Comparison of ENCODE assay signal across 8 cellular contexts in genomic region chr20:62685781-62686555, GRCh38. TPM values are rescaled to one million over a fixed set of nuclear protein-coding genes. Genes with fewer than 3 reads are reported as not detected.
A peak's percentile ranks its signal among the peaks of the same experiment; 100 is the strongest.
DNase-seq lines count a peak whose midpoint lies in the region; ATAC-seq and TF ChIP-seq lines count a peak whose summit lies in the region.

No MANE protein-coding gene starts in this region.

- no peak for ATAC-seq in activated CD8-positive, alpha-beta memory T cell treated with anti-CD3 and anti-CD28 coated beads, Interleukin-2, amount 10 ng/mL, durations not matched to agents 7 days and 5 days
- peak; percentile 25 for ATAC-seq in gastroesophageal sphincter
- ATAC-seq in HG03045 (IDR thresholded peaks at IDR 0.05; ENCODE audit: unreplicated experiment), result no peak

- DNase-seq in activated CD8-positive, alpha-beta memory T cell treated with anti-CD3 and anti-CD28 coated beads, Interleukin-2, amount 10 ng/mL, durations not matched to agents 7 days and 5 days, result peak; percentile 55
- DNase-seq in activated CD8-positive, alpha-beta memory T cell treated with anti-CD3 and anti-CD28 coated beads, Interleukin-2, amount 50 U/mL, for 4 hours, result no peak
- DNase-seq in NOMO-1 treated with dmso at 0.1 percent for 144 hours (lab: John Stamatoyannopoulos, UW; ENCODE audit: unreplicated experiment), result peak; percentile 79
- peak; percentile 31 for DNase-seq in superior temporal gyrus (ENCODE audit: extremely low spot score)
- DNase-seq in mesothelial cell of epicardium (ENCODE audit: low spot score in 2 of 2, unreplicated experiment in 2 of 2), result no peak
- DNase-seq in activated T-cell treated with anti-CD3 and anti-CD28 coated beads, Interleukin-2, amount 50 U/mL, for 24 hours, result no peak

- H3K4me3 Mint-ChIP-seq in activated CD8-positive, alpha-beta memory T cell treated with anti-CD3 and anti-CD28 coated beads, Interleukin-2, amount 10 ng/mL, durations not matched to agents 7 days and 5 days, result no peak overlapping the region
- H3K4me3 Mint-ChIP-seq in mesothelial cell of epicardium, result no peak overlapping the region
- no peak overlapping the region for H3K4me3 Mint-ChIP-seq in activated T-cell treated with anti-CD3 and anti-CD28 coated beads, Interleukin-2, amount 50 U/mL, for 24 hours

- TF ChIP-seq EP300 in gastroesophageal sphincter (IDR thresholded peaks at IDR 0.05), result no peak

- no peak overlapping the region for H3K4me3 ChIP-seq in gastroesophageal sphincter

- CTCF ChIA-PET in activated CD8-positive, alpha-beta memory T cell treated with anti-CD3 and anti-CD28 coated beads, Interleukin-2, amount 10 ng/mL, durations not matched to agents 7 days and 5 days (lab: Charles Lee), result interaction anchor here (0.9 to 1.6 kb wide), 7 partner anchors 9 to 122 kb away, joined by 3 to 7 read pairs (median 4); no protein-coding TSS in a partner anchor

- H3K36me3 ChIP-seq in gastroesophageal sphincter, result no peaks in the 10 kb centered on the region

- H3K9me3 Mint-ChIP-seq in activated CD8-positive, alpha-beta memory T cell treated with anti-CD3 and anti-CD28 coated beads, Interleukin-2, amount 10 ng/mL, durations not matched to agents 7 days and 5 days (ENCODE audit: low read depth), result peaks cover 2% of the 10 kb centered on the region
- H3K9me3 Mint-ChIP-seq in mesothelial cell of epicardium, result no peaks in the 10 kb centered on the region
- no peaks in the 10 kb centered on the region for H3K9me3 Mint-ChIP-seq in activated T-cell treated with anti-CD3 and anti-CD28 coated beads, Interleukin-2, amount 50 U/mL, for 24 hours

- no peaks in the 10 kb centered on the region for H3K36me3 Mint-ChIP-seq in activated CD8-positive, alpha-beta memory T cell treated with anti-CD3 and anti-CD28 coated beads, Interleukin-2, amount 10 ng/mL, durations not matched to agents 7 days and 5 days
- no peaks in the 10 kb centered on the region for H3K36me3 Mint-ChIP-seq in mesothelial cell of epicardium
- H3K36me3 Mint-ChIP-seq in activated T-cell treated with anti-CD3 and anti-CD28 coated beads, Interleukin-2, amount 50 U/mL, for 24 hours (ENCODE audit: low read depth), result no peaks in the 10 kb centered on the region

- peaks cover 7% of the 10 kb centered on the region for H3K4me1 Mint-ChIP-seq in activated CD8-positive, alpha-beta memory T cell treated with anti-CD3 and anti-CD28 coated beads, Interleukin-2, amount 10 ng/mL, durations not matched to agents 7 days and 5 days
- peaks cover 25% of the 10 kb centered on the region for H3K4me1 Mint-ChIP-seq in mesothelial cell of epicardium
- H3K4me1 Mint-ChIP-seq in activated T-cell treated with anti-CD3 and anti-CD28 coated beads, Interleukin-2, amount 50 U/mL, for 24 hours (ENCODE audit: low read depth), result peaks cover 8% of the 10 kb centered on the region

- no peak overlapping the region for H3K27ac Mint-ChIP-seq in activated CD8-positive, alpha-beta memory T cell treated with anti-CD3 and anti-CD28 coated beads, Interleukin-2, amount 10 ng/mL, durations not matched to agents 7 days and 5 days
- no peak overlapping the region for H3K27ac Mint-ChIP-seq in mesothelial cell of epicardium
- H3K27ac Mint-ChIP-seq in activated T-cell treated with anti-CD3 and anti-CD28 coated beads, Interleukin-2, amount 50 U/mL, for 24 hours, result no peak overlapping the region

- H3K27me3 Mint-ChIP-seq in activated CD8-positive, alpha-beta memory T cell treated with anti-CD3 and anti-CD28 coated beads, Interleukin-2, amount 10 ng/mL, durations not matched to agents 7 days and 5 days, result peaks cover 10% of the 10 kb centered on the region
- H3K27me3 Mint-ChIP-seq in mesothelial cell of epicardium (ENCODE audit: low read depth), result peaks cover 23% of the 10 kb centered on the region
- peaks cover 9% of the 10 kb centered on the region for H3K27me3 Mint-ChIP-seq in activated T-cell treated with anti-CD3 and anti-CD28 coated beads, Interleukin-2, amount 50 U/mL, for 24 hours

- no peaks in the 10 kb centered on the region for H3K9me3 ChIP-seq in gastroesophageal sphincter

- TF ChIP-seq POLR2A in gastroesophageal sphincter (IDR thresholded peaks at IDR 0.05), result no peak

- no peak overlapping the region for H3K27ac ChIP-seq in gastroesophageal sphincter

- peaks cover 0 to 12% (median 0%) of the 10 kb centered on the region in 3 donors for H3K4me1 ChIP-seq in gastroesophageal sphincter

- 34 to 47% methylated on average over 10 to 11 of the region's 27 CpGs for WGBS in gastroesophageal sphincter (ENCODE audit: low coverage in 1 of 2), 2 donors

- peaks cover 58% of the 10 kb centered on the region for H3K27me3 ChIP-seq in gastroesophageal sphincter

- TF ChIP-seq CTCF in gastroesophageal sphincter (IDR thresholded peaks at IDR 0.05) (no peak), mesothelial cell of epicardium (IDR thresholded peaks at IDR 0.05; ENCODE audit: unreplicated experiment) (no peak)

RNA-seq across cellular contexts. Expression of gene NTSR1, which starts 22.7 kb away (rescaled TPM):
- total RNA-seq in activated CD8-positive, alpha-beta memory T cell treated with anti-CD3 and anti-CD28 coated beads, Interleukin-2, amount 10 ng/mL, durations not matched to agents 7 days and 5 days, result not detected
- total RNA-seq in gastroesophageal sphincter (under 1 TPM; 0.13 to 0.85 (median 0.19) TPM), mesothelial cell of epicardium (0.36 to 0.71 TPM (median 0.54 TPM) in 3 replicates)

RNA-seq across cellular contexts. Expression of gene SLCO4A1, which starts 43.7 kb away (rescaled TPM):
- total RNA-seq in activated CD8-positive, alpha-beta memory T cell treated with anti-CD3 and anti-CD28 coated beads, Interleukin-2, amount 10 ng/mL, durations not matched to agents 7 days and 5 days, result 10 to 100 TPM; 74.7 to 79.2 TPM
- total RNA-seq in gastroesophageal sphincter, result 10 to 100 TPM; 15.9 to 20.2 (median 19.2) TPM
- total RNA-seq in mesothelial cell of epicardium, result 3.7 to 4.5 TPM (median 4.3 TPM) in 3 replicates

Comparison
In these comparisons a context has a peak if more than half of its experiments do, and no peak if none do; other contexts are left out.
1. DNase-seq: peak in activated CD8-positive, alpha-beta memory T cell treated with anti-CD3 and anti-CD28 coated beads, Interleukin-2, amount 10 ng/mL, durations not matched to agents 7 days and 5 days (single experiment), NOMO-1 treated with dmso at 0.1 percent for 144 hours (single experiment) and superior temporal gyrus (single experiment); none in activated CD8-positive, alpha-beta memory T cell treated with anti-CD3 and anti-CD28 coated beads, Interleukin-2, amount 50 U/mL, for 4 hours (single experiment), mesothelial cell of epicardium (0 of 2) and activated T-cell treated with anti-CD3 and anti-CD28 coated beads, Interleukin-2, amount 50 U/mL, for 24 hours (single experiment).